ENCODE assay signal across 38 cellular contexts in the genomic region with DNA sequence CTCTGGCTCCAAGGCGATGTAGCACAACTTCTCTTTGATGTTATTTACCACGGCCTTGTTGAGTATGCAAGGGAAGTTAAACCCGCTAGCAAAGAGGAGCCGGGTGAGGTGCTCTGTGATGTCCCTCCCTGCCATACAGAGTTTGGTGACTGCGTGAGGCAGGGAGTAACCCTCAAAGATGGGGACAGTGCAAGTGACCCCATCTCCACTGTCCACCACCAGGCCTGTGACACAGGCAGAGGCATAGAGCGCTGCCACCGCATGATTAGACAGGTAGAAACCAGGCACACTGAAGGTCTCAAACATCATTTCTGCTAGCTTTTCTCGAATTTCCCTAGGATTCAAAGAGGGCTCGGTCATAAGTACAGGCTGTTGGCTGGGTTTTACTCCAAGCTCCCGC. TPM values are rescaled to one million over a fixed set of nuclear protein-coding genes. Genes with fewer than 3 reads are reported as not detected.
"Had no signal": no experiment of that assay in that cellular context is flagged by ENCODE, and none has a peak within 500 bp of the region (broad histone marks: within the 10 kb centered on the region; RNA-seq: fewer than 3 reads in every experiment).

No MANE protein-coding gene starts in this region.

- H3K4me1 Mint-ChIP-seq: activated B cell treated with CpG ODN at 0.5 μM for 24 hours; activated CD4-positive, alpha-beta T cell treated with anti-CD3 and anti-CD28 coated beads, Interleukin-2, amount 10 ng/mL, durations not matched to agents 24 days and 14 days; activated naive CD8-positive, alpha-beta T cell treated with anti-CD3 and anti-CD28 coated beads for 36 hours; activated T-helper 17 cell treated with anti-CD3 and anti-CD28 coated beads, Interleukin-2, amount 50 U/mL, for 72 hours had no signal

- H3K4me3 ChIP-seq: adrenal gland, body of pancreas, breast epithelium had no signal

- H3K9me3 ChIP-seq: adrenal gland, body of pancreas, breast epithelium had no signal

- H3K27me3 ChIP-seq: adrenal gland, body of pancreas, brain microvascular endothelial cell, breast epithelium had no signal

- H3K27ac Mint-ChIP-seq: activated B cell treated with CpG ODN at 0.5 μM for 24 hours; activated CD4-positive, alpha-beta memory T cell treated with anti-CD3 and anti-CD28 coated beads for 36 hours; activated CD4-positive, alpha-beta T cell treated with anti-CD3 and anti-CD28 coated beads, Interleukin-2, amount 10 ng/mL, durations not matched to agents 24 days and 14 days; activated CD8-positive, alpha-beta T cell treated with anti-CD3 and anti-CD28 coated beads for 36 hours; activated naive CD4-positive, alpha-beta T cell treated with anti-CD3 and anti-CD28 coated beads for 36 hours; activated naive CD4-positive, alpha-beta T cell treated with anti-CD3 and anti-CD28 coated beads, Interleukin-2, amount 50 U/mL, for 72 hours; activated naive CD8-positive, alpha-beta T cell treated with anti-CD3 and anti-CD28 coated beads for 36 hours; activated T-cell treated with anti-CD3 and anti-CD28 coated beads, Interleukin-2, amount 50 U/mL, for 72 hours; activated T-helper 1 cell treated with anti-CD3 and anti-CD28 coated beads, Interleukin-12 subunit alpha, Interleukin-12 subunit beta, Interleukin-2, Interleukin-4 antibody, amounts not matched to agents 30 ng/mL and 10 ng/mL and 1 ng/mL, durations not matched to agents 14 hours and 24 hours and 36 hours; activated T-helper 17 cell treated with anti-CD3 and anti-CD28 coated beads, Interleukin-2, amount 50 U/mL, for 72 hours; T-helper 1 cell treated with Interleukin-12 subunit alpha and Interleukin-12 subunit beta and Interleukin-4 antibody, amounts not matched to agents 30 μg/mL and 1 μg/mL, for 36 hours; T-helper 2 cell treated with Interferon-gamma antibody and Interleukin-4, amounts not matched to agents 5 μg/mL and 100 μg/mL, for 36 hours had no signal

- ATAC-seq: activated CD8-positive, alpha-beta T cell treated with anti-CD3 and anti-CD28 coated beads for 36 hours; activated naive CD4-positive, alpha-beta T cell treated with anti-CD3 and anti-CD28 coated beads, Interleukin-2, amount 50 U/mL, for 72 hours; activated T-cell treated with anti-CD3 and anti-CD28 coated beads, Interleukin-2, amount 50 U/mL, for 4 hours; activated T-cell treated with anti-CD3 and anti-CD28 coated beads, Interleukin-2, amount 50 U/mL, for 72 hours; activated T-helper 17 cell treated with anti-CD3 and anti-CD28 coated beads, Interleukin-2, amount 50 U/mL, for 72 hours; body of pancreas had no signal

- H3K27ac ChIP-seq: adrenal gland, body of pancreas, brain microvascular endothelial cell, breast epithelium, VCaP had no signal

- H3K27me3 Mint-ChIP-seq: activated B cell treated with CpG ODN at 0.5 μM for 24 hours; activated CD4-positive, alpha-beta memory T cell treated with anti-CD3 and anti-CD28 coated beads for 36 hours; activated CD4-positive, alpha-beta T cell treated with anti-CD3 and anti-CD28 coated beads, Interleukin-2, amount 10 ng/mL, durations not matched to agents 24 days and 14 days; activated CD8-positive, alpha-beta T cell treated with anti-CD3 and anti-CD28 coated beads for 36 hours; activated naive CD8-positive, alpha-beta T cell treated with anti-CD3 and anti-CD28 coated beads for 36 hours; activated T-helper 17 cell treated with anti-CD3 and anti-CD28 coated beads, Interleukin-2, amount 50 U/mL, for 72 hours had no signal

- H3K9me3 Mint-ChIP-seq: activated B cell treated with CpG ODN at 0.5 μM for 24 hours; activated CD4-positive, alpha-beta memory T cell treated with anti-CD3 and anti-CD28 coated beads for 36 hours; activated CD4-positive, alpha-beta T cell treated with anti-CD3 and anti-CD28 coated beads, Interleukin-2, amount 10 ng/mL, durations not matched to agents 24 days and 14 days; activated CD8-positive, alpha-beta T cell treated with anti-CD3 and anti-CD28 coated beads for 36 hours; activated naive CD4-positive, alpha-beta T cell treated with anti-CD3 and anti-CD28 coated beads for 36 hours; activated naive CD4-positive, alpha-beta T cell treated with anti-CD3 and anti-CD28 coated beads, Interleukin-2, amount 50 U/mL, for 72 hours; activated T-cell treated with anti-CD3 and anti-CD28 coated beads, Interleukin-2, amount 50 U/mL, for 4 hours; activated T-helper 1 cell treated with anti-CD3 and anti-CD28 coated beads, Interleukin-12 subunit alpha, Interleukin-12 subunit beta, Interleukin-2, Interleukin-4 antibody, amounts not matched to agents 30 ng/mL and 10 ng/mL and 1 ng/mL, durations not matched to agents 14 hours and 24 hours and 36 hours; activated T-helper 17 cell treated with anti-CD3 and anti-CD28 coated beads, Interleukin-2, amount 50 U/mL, for 72 hours; T-helper 1 cell treated with Interleukin-12 subunit alpha and Interleukin-12 subunit beta and Interleukin-4 antibody, amounts not matched to agents 30 μg/mL and 1 μg/mL, for 36 hours; T-helper 2 cell treated with Interferon-gamma antibody and Interleukin-4, amounts not matched to agents 5 μg/mL and 100 μg/mL, for 36 hours had no signal

- DNase-seq: activated B cell treated with CpG ODN at 0.5 μM for 24 hours; activated CD4-positive, alpha-beta memory T cell treated with anti-CD3 and anti-CD28 coated beads for 36 hours; activated CD4-positive, alpha-beta T cell treated with anti-CD3 and anti-CD28 coated beads for 4 hours; activated CD4-positive, alpha-beta T cell treated with anti-CD3 and anti-CD28 coated beads, Interleukin-2, amount 10 ng/mL, durations not matched to agents 24 days and 14 days; activated CD4-positive, alpha-beta T cell treated with anti-CD3 and anti-CD28 coated beads, Interleukin-2, amount 50 U/mL, for 1 hour; activated CD4-positive, alpha-beta T cell treated with anti-CD3 and anti-CD28 coated beads, Interleukin-2, amount 50 U/mL, for 4 hours; activated CD4-positive, CD25-positive, alpha-beta regulatory T cell treated with anti-CD3 and anti-CD28 coated beads, Interleukin-2, amount 50 U/mL, for 72 hours; activated CD8-positive, alpha-beta memory T cell treated with anti-CD3 and anti-CD28 coated beads, Interleukin-2, amount 50 U/mL, for 4 hours; activated CD8-positive, alpha-beta T cell treated with anti-CD3 and anti-CD28 coated beads for 36 hours; activated effector memory CD4-positive, alpha-beta T cell treated with anti-CD3 and anti-CD28 coated beads, Interleukin-2, amount 50 U/mL, for 16 hours; activated gamma-delta T cell treated with Interleukin-2 at 50 U/mL for 16 hours; activated naive CD4-positive, alpha-beta T cell; activated naive CD4-positive, alpha-beta T cell treated with anti-CD3 and anti-CD28 coated beads for 36 hours; activated naive CD4-positive, alpha-beta T cell treated with anti-CD3 and anti-CD28 coated beads, Interleukin-2, amount 50 U/mL, for 16 hours; activated naive CD8-positive, alpha-beta T cell treated with anti-CD3 and anti-CD28 coated beads for 36 hours; activated T-cell treated with anti-CD3 and anti-CD28 coated beads for 4 hours; activated T-cell treated with anti-CD3 and anti-CD28 coated beads, Interleukin-2, amount 50 U/mL, for 1 hour; activated T-cell treated with anti-CD3 and anti-CD28 coated beads, Interleukin-2, amount 50 U/mL, for 4 hours; activated T-cell treated with anti-CD3 and anti-CD28 coated beads, Interleukin-2, amount 50 U/mL, for 72 hours; adrenal gland; amniotic stem cell; aorta; body of pancreas; brain microvascular endothelial cell; central memory CD4-positive, alpha-beta T cell; T-helper 1 cell; T-helper 2 cell; T-helper 9 cell had no signal

- H3K36me3 ChIP-seq: adrenal gland, brain microvascular endothelial cell, breast epithelium had no signal

- H3K4me1 ChIP-seq: adrenal gland, body of pancreas, breast epithelium had no signal

- H3K4me3 Mint-ChIP-seq: activated B cell treated with CpG ODN at 0.5 μM for 24 hours; activated CD4-positive, alpha-beta memory T cell treated with anti-CD3 and anti-CD28 coated beads for 36 hours; activated CD4-positive, alpha-beta T cell treated with anti-CD3 and anti-CD28 coated beads, Interleukin-2, amount 10 ng/mL, durations not matched to agents 24 days and 14 days; activated CD8-positive, alpha-beta T cell treated with anti-CD3 and anti-CD28 coated beads for 36 hours; activated naive CD4-positive, alpha-beta T cell treated with anti-CD3 and anti-CD28 coated beads for 36 hours; activated naive CD8-positive, alpha-beta T cell treated with anti-CD3 and anti-CD28 coated beads for 36 hours; activated T-cell treated with anti-CD3 and anti-CD28 coated beads, Interleukin-2, amount 50 U/mL, for 4 hours; activated T-cell treated with anti-CD3 and anti-CD28 coated beads, Interleukin-2, amount 50 U/mL, for 72 hours; activated T-helper 1 cell treated with anti-CD3 and anti-CD28 coated beads, Interleukin-12 subunit alpha, Interleukin-12 subunit beta, Interleukin-2, Interleukin-4 antibody, amounts not matched to agents 30 ng/mL and 10 ng/mL and 1 ng/mL, durations not matched to agents 14 hours and 24 hours and 36 hours; activated T-helper 17 cell treated with anti-CD3 and anti-CD28 coated beads, Interleukin-2, amount 50 U/mL, for 72 hours; T-helper 1 cell treated with Interleukin-12 subunit alpha and Interleukin-12 subunit beta and Interleukin-4 antibody, amounts not matched to agents 30 μg/mL and 1 μg/mL, for 36 hours; T-helper 2 cell treated with Interferon-gamma antibody and Interleukin-4, amounts not matched to agents 5 μg/mL and 100 μg/mL, for 36 hours had no signal

- H3K36me3 Mint-ChIP-seq: activated CD4-positive, alpha-beta memory T cell treated with anti-CD3 and anti-CD28 coated beads for 36 hours; activated naive CD4-positive, alpha-beta T cell treated with anti-CD3 and anti-CD28 coated beads, Interleukin-2, amount 50 U/mL, for 72 hours; activated naive CD8-positive, alpha-beta T cell treated with anti-CD3 and anti-CD28 coated beads for 36 hours had no signal

RNA-seq across cellular contexts. Expression of gene ACTRT1, which starts 0.7 kb away (rescaled TPM):
- total RNA-seq: activated B cell treated with CpG ODN at 0.5 μM for 24 hours; activated CD4-positive, alpha-beta memory T cell treated with anti-CD3 and anti-CD28 coated beads for 36 hours; activated CD4-positive, alpha-beta T cell treated with anti-CD3 and anti-CD28 coated beads, Interleukin-2, amount 10 ng/mL, durations not matched to agents 24 days and 14 days; activated CD8-positive, alpha-beta memory T cell treated with anti-CD3 and anti-CD28 coated beads for 36 hours; activated CD8-positive, alpha-beta T cell treated with anti-CD3 and anti-CD28 coated beads for 36 hours; activated naive CD4-positive, alpha-beta T cell treated with anti-CD3 and anti-CD28 coated beads for 36 hours; activated naive CD4-positive, alpha-beta T cell treated with anti-CD3 and anti-CD28 coated beads, Interleukin-2, amount 50 U/mL, for 72 hours; activated naive CD8-positive, alpha-beta T cell treated with anti-CD3 and anti-CD28 coated beads for 36 hours; activated T-cell treated with anti-CD3 and anti-CD28 coated beads, Interleukin-2, amount 50 U/mL, for 4 hours; activated T-cell treated with anti-CD3 and anti-CD28 coated beads, Interleukin-2, amount 50 U/mL, for 72 hours; activated T-helper 1 cell treated with anti-CD3 and anti-CD28 coated beads, Interleukin-12 subunit alpha, Interleukin-12 subunit beta, Interleukin-2, Interleukin-4 antibody, amounts not matched to agents 30 ng/mL and 10 ng/mL and 1 ng/mL, durations not matched to agents 14 hours and 24 hours and 36 hours; activated T-helper 17 cell treated with anti-CD3 and anti-CD28 coated beads, Interleukin-2, amount 50 U/mL, for 72 hours; adrenal gland; aorta; astrocyte; body of pancreas; breast epithelium; cardiac septum had no signal
- polyA plus RNA-seq: adrenal gland had no signal
